1 cellular context compared by ENCODE assay signal in the genomic region with DNA sequence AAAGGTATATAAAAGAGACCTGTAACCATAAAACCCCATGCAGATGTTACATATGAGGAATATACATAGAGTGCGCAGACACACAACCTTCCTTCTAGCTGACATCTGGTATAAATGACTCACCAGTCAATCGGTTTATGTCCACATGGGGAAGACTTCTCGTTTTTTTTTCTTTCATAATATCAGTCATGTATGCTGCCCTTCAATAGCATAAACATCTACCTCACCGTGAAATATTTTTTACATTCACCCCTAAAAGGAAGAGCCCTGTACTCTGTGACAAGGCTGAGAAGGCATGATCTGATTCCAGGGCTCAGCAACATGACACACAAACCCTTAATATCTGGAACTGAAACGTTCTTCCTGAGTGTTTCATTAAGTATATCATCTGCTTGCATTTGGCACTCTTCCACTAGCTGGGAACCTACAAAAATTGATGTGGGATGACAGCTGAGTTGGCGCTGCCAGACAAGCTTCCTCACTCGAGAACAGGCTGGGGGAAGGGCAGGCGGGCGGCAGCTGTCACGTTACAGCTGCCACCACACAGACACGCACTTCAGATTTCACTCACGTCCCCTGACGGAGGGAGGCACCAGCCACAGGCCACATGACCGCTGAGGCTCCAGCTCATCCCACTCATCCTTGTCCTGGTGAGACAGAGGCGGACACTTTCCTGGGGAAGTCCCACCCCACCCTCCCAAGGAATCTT.
TF ChIP-seq lines count a peak whose summit lies in the region.

No MANE protein-coding gene starts in this region.

TF ChIP-seq in GM12878, 131 proteins besides CTCF, POLR2A, EP300 and RAD21 (continued from another document and continues in another):
- TF ChIP-seq, protein P1, sequence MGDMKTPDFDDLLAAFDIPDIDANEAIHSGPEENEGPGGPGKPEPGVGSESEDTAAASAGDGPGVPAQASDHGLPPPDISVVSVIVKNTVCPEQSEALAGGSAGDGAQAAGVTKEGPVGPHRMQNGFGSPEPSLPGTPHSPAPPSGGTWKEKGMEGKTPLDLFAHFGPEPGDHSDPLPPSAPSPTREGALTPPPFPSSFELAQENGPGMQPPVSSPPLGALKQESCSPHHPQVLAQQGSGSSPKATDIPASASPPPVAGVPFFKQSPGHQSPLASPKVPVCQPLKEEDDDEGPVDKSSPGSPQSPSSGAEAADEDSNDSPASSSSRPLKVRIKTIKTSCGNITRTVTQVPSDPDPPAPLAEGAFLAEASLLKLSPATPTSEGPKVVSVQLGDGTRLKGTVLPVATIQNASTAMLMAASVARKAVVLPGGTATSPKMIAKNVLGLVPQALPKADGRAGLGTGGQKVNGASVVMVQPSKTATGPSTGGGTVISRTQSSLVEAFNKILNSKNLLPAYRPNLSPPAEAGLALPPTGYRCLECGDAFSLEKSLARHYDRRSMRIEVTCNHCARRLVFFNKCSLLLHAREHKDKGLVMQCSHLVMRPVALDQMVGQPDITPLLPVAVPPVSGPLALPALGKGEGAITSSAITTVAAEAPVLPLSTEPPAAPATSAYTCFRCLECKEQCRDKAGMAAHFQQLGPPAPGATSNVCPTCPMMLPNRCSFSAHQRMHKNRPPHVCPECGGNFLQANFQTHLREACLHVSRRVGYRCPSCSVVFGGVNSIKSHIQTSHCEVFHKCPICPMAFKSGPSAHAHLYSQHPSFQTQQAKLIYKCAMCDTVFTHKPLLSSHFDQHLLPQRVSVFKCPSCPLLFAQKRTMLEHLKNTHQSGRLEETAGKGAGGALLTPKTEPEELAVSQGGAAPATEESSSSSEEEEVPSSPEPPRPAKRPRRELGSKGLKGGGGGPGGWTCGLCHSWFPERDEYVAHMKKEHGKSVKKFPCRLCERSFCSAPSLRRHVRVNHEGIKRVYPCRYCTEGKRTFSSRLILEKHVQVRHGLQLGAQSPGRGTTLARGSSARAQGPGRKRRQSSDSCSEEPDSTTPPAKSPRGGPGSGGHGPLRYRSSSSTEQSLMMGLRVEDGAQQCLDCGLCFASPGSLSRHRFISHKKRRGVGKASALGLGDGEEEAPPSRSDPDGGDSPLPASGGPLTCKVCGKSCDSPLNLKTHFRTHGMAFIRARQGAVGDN (IDR thresholded peaks at IDR 0.05) = peak; percentile 92
- TF ChIP-seq, protein P2, sequence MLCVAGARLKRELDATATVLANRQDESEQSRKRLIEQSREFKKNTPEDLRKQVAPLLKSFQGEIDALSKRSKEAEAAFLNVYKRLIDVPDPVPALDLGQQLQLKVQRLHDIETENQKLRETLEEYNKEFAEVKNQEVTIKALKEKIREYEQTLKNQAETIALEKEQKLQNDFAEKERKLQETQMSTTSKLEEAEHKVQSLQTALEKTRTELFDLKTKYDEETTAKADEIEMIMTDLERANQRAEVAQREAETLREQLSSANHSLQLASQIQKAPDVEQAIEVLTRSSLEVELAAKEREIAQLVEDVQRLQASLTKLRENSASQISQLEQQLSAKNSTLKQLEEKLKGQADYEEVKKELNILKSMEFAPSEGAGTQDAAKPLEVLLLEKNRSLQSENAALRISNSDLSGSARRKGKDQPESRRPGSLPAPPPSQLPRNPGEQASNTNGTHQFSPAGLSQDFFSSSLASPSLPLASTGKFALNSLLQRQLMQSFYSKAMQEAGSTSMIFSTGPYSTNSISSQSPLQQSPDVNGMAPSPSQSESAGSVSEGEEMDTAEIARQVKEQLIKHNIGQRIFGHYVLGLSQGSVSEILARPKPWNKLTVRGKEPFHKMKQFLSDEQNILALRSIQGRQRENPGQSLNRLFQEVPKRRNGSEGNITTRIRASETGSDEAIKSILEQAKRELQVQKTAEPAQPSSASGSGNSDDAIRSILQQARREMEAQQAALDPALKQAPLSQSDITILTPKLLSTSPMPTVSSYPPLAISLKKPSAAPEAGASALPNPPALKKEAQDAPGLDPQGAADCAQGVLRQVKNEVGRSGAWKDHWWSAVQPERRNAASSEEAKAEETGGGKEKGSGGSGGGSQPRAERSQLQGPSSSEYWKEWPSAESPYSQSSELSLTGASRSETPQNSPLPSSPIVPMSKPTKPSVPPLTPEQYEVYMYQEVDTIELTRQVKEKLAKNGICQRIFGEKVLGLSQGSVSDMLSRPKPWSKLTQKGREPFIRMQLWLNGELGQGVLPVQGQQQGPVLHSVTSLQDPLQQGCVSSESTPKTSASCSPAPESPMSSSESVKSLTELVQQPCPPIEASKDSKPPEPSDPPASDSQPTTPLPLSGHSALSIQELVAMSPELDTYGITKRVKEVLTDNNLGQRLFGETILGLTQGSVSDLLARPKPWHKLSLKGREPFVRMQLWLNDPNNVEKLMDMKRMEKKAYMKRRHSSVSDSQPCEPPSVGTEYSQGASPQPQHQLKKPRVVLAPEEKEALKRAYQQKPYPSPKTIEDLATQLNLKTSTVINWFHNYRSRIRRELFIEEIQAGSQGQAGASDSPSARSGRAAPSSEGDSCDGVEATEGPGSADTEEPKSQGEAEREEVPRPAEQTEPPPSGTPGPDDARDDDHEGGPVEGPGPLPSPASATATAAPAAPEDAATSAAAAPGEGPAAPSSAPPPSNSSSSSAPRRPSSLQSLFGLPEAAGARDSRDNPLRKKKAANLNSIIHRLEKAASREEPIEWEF (IDR thresholded peaks at IDR 0.05; ENCODE audit: insufficient replicate concordance, low read depth, low read length) = peak; percentile 19
- TF ChIP-seq SUPT20H (IDR thresholded peaks at IDR 0.05; ENCODE audit: borderline replicate concordance, control insufficient read depth, low read depth, low read length) (no peak), CHD2 (IDR thresholded peaks at IDR 0.05; ENCODE audit: borderline replicate concordance, low read depth, low read length) (peak; percentile 95), TCF3 (IDR thresholded peaks at IDR 0.05; ENCODE audit: borderline replicate concordance, insufficient read depth, low read depth, low read length) (peak; percentile 99), YY1 (IDR thresholded peaks at IDR 0.05; ENCODE audit: low read depth, low read length) (no peak), RB1 (IDR thresholded peaks at IDR 0.05; ENCODE audit: borderline replicate concordance) (peak; percentile 59; the same call in 1 of the 2 replicates), ETV6 (conservative IDR thresholded peaks at IDR 0.05 in 1 of 2, IDR thresholded peaks at IDR 0.05 in 1 of 2; ENCODE audit: borderline replicate concordance in 1 of 2, low read depth in 1 of 2) (peak in 1 of 2 experiments; percentile 55; a peak in 1 of 4 replicates), BRCA1 (IDR thresholded peaks at IDR 0.05; ENCODE audit: low read depth, low read length) (no peak), MEF2A (IDR thresholded peaks at IDR 0.05; ENCODE audit: insufficient read depth, low read depth, low read length) (0 out of 2 replicates have a peak, but pooled peaks have one; percentile 17), TBL1XR1 (IDR thresholded peaks at IDR 0.05; ENCODE audit: low read depth, low read length) (peak; percentile 85), POU2F2 (IDR thresholded peaks at IDR 0.05; ENCODE audit: borderline replicate concordance, low read depth, low read length) (peak; percentile 48; the same call in 1 of the 3 replicates), ZNF207 (IDR thresholded peaks at IDR 0.05; ENCODE audit: borderline replicate concordance) (peak; percentile 36; the same call in 1 of the 2 replicates), CBFB (IDR thresholded peaks at IDR 0.05; ENCODE audit: low read depth) (peak; percentile 46; the same call in 1 of the 2 replicates), HDAC2 (IDR thresholded peaks at IDR 0.05) (no peak), IKZF1 (conservative IDR thresholded peaks at IDR 0.05) (peak; percentile 96), SP1 (IDR thresholded peaks at IDR 0.05; ENCODE audit: low read depth, low read length) (peak; percentile 66), EED (IDR thresholded peaks at IDR 0.05; ENCODE audit: low read depth) (peak; percentile 91), PML (IDR thresholded peaks at IDR 0.05; ENCODE audit: low read length) (0 out of 2 replicates have a peak, but pooled peaks have one; percentile 39), ZNF217 (IDR thresholded peaks at IDR 0.05) (peak; percentile 60), RBBP5 (conservative IDR thresholded peaks at IDR 0.05) (no peak), DPF2 (IDR thresholded peaks at IDR 0.05) (peak; percentile 93), IKZF2 (IDR thresholded peaks at IDR 0.05) (peak; percentile 92 to 95), NFIC (IDR thresholded peaks at IDR 0.05; ENCODE audit: low read depth, low read length) (peak; percentile 75; the same call in 1 of the 2 replicates), CHD4 (IDR thresholded peaks at IDR 0.05) (no peak), GATAD2B (conservative IDR thresholded peaks at IDR 0.05; ENCODE audit: low read depth) (peak; percentile 92)
- TF ChIP-seq, protein P3, sequence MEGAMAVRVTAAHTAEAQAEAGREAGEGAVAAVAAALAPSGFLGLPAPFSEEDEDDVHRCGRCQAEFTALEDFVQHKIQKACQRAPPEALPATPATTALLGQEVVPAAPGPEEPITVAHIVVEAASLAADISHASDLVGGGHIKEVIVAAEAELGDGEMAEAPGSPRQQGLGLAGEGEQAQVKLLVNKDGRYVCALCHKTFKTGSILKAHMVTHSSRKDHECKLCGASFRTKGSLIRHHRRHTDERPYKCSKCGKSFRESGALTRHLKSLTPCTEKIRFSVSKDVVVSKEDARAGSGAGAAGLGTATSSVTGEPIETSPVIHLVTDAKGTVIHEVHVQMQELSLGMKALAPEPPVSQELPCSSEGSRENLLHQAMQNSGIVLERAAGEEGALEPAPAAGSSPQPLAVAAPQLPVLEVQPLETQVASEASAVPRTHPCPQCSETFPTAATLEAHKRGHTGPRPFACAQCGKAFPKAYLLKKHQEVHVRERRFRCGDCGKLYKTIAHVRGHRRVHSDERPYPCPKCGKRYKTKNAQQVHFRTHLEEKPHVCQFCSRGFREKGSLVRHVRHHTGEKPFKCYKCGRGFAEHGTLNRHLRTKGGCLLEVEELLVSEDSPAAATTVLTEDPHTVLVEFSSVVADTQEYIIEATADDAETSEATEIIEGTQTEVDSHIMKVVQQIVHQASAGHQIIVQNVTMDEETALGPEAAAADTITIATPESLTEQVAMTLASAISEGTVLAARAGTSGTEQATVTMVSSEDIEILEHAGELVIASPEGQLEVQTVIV (IDR thresholded peaks at IDR 0.05; ENCODE audit: borderline replicate concordance, partially characterized antibody) = no peak
- TF ChIP-seq, protein P4, sequence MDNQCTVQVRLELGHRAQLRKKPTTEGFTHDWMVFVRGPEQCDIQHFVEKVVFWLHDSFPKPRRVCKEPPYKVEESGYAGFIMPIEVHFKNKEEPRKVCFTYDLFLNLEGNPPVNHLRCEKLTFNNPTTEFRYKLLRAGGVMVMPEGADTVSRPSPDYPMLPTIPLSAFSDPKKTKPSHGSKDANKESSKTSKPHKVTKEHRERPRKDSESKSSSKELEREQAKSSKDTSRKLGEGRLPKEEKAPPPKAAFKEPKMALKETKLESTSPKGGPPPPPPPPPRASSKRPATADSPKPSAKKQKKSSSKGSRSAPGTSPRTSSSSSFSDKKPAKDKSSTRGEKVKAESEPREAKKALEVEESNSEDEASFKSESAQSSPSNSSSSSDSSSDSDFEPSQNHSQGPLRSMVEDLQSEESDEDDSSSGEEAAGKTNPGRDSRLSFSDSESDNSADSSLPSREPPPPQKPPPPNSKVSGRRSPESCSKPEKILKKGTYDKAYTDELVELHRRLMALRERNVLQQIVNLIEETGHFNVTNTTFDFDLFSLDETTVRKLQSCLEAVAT (IDR thresholded peaks at IDR 0.05) = peak; percentile 67
- TF ChIP-seq, protein P5, sequence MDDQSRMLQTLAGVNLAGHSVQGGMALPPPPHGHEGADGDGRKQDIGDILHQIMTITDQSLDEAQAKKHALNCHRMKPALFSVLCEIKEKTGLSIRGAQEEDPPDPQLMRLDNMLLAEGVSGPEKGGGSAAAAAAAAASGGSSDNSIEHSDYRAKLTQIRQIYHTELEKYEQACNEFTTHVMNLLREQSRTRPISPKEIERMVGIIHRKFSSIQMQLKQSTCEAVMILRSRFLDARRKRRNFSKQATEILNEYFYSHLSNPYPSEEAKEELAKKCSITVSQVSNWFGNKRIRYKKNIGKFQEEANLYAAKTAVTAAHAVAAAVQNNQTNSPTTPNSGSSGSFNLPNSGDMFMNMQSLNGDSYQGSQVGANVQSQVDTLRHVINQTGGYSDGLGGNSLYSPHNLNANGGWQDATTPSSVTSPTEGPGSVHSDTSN (IDR thresholded peaks at IDR 0.05; ENCODE audit: insufficient replicate concordance, low read depth, low read length) = peak; percentile 81
- TF ChIP-seq, protein P6, sequence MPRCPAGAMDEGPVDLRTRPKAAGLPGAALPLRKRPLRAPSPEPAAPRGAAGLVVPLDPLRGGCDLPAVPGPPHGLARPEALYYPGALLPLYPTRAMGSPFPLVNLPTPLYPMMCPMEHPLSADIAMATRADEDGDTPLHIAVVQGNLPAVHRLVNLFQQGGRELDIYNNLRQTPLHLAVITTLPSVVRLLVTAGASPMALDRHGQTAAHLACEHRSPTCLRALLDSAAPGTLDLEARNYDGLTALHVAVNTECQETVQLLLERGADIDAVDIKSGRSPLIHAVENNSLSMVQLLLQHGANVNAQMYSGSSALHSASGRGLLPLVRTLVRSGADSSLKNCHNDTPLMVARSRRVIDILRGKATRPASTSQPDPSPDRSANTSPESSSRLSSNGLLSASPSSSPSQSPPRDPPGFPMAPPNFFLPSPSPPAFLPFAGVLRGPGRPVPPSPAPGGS (IDR thresholded peaks at IDR 0.05; ENCODE audit: borderline replicate concordance, insufficient read depth, low read depth, low read length, poor library complexity, severe bottlenecking) = peak; percentile 77
- TF ChIP-seq, protein P7, sequence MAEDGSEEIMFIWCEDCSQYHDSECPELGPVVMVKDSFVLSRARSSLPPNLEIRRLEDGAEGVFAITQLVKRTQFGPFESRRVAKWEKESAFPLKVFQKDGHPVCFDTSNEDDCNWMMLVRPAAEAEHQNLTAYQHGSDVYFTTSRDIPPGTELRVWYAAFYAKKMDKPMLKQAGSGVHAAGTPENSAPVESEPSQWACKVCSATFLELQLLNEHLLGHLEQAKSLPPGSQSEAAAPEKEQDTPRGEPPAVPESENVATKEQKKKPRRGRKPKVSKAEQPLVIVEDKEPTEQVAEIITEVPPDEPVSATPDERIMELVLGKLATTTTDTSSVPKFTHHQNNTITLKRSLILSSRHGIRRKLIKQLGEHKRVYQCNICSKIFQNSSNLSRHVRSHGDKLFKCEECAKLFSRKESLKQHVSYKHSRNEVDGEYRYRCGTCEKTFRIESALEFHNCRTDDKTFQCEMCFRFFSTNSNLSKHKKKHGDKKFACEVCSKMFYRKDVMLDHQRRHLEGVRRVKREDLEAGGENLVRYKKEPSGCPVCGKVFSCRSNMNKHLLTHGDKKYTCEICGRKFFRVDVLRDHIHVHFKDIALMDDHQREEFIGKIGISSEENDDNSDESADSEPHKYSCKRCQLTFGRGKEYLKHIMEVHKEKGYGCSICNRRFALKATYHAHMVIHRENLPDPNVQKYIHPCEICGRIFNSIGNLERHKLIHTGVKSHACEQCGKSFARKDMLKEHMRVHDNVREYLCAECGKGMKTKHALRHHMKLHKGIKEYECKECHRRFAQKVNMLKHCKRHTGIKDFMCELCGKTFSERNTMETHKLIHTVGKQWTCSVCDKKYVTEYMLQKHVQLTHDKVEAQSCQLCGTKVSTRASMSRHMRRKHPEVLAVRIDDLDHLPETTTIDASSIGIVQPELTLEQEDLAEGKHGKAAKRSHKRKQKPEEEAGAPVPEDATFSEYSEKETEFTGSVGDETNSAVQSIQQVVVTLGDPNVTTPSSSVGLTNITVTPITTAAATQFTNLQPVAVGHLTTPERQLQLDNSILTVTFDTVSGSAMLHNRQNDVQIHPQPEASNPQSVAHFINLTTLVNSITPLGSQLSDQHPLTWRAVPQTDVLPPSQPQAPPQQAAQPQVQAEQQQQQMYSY (CRISPR knock-in tag; IDR thresholded peaks at IDR 0.05) = no peak
